Comparison of ENCODE assay signal across 22 cellular contexts in genomic region chr1:236072001-236072400, GRCh38.
"Had no signal": no experiment of that assay in that cellular context is flagged by ENCODE, and none has a peak within 500 bp of the region (broad histone marks: within the 10 kb centered on the region; RNA-seq: fewer than 3 reads in every experiment).

No MANE protein-coding gene starts in this region.

- H3K4me3 Mint-ChIP-seq: effector memory CD8-positive, alpha-beta T cell; natural killer cell; neural crest cell; stimulated activated memory B cell treated with anti-CD40 and anti-IgM and Interleukin-4, amounts not matched to agents 10 μg/mL and 1 μg/mL and 100 μg/mL, for 72 hours; stimulated activated naive CD8-positive, alpha-beta T cell treated with anti-CD3 and anti-CD28 coated beads, Interleukin-15, Interleukin-2, amounts not matched to agents 100 ng/mL and 50 ng/mL, for 24 hours had no signal

- H3K36me3 ChIP-seq: esophagus muscularis mucosa, gastrocnemius medialis, heart right ventricle, spleen, tibial nerve, upper lobe of right lung, vagina had no signal

- H3K27ac Mint-ChIP-seq: effector memory CD8-positive, alpha-beta T cell; natural killer cell; stimulated activated memory B cell treated with anti-CD40 and anti-IgM and Interleukin-4, amounts not matched to agents 10 μg/mL and 1 μg/mL and 100 μg/mL, for 72 hours; stimulated activated naive CD8-positive, alpha-beta T cell treated with anti-CD3 and anti-CD28 coated beads, Interleukin-15, Interleukin-2, amounts not matched to agents 100 ng/mL and 50 ng/mL, for 24 hours had no signal

- ATAC-seq: effector memory CD8-positive, alpha-beta T cell; gastrocnemius medialis; heart right ventricle; left lobe of liver; natural killer cell; sciatic nerve; stimulated activated memory B cell treated with anti-CD40 and anti-IgM and Interleukin-4, amounts not matched to agents 10 μg/mL and 1 μg/mL and 100 μg/mL, for 72 hours; upper lobe of right lung had no signal

- H3K9me3 Mint-ChIP-seq: effector memory CD8-positive, alpha-beta T cell; natural killer cell; stimulated activated naive CD8-positive, alpha-beta T cell treated with anti-CD3 and anti-CD28 coated beads, Interleukin-15, Interleukin-2, amounts not matched to agents 100 ng/mL and 50 ng/mL, for 24 hours had no signal

- H3K4me1 ChIP-seq: gastrocnemius medialis, upper lobe of right lung, vagina had no signal

- H3K4me3 ChIP-seq: esophagus muscularis mucosa, gastrocnemius medialis, heart right ventricle, spleen, tibial nerve, upper lobe of right lung, vagina had no signal

- H3K27ac ChIP-seq: epithelial cell of prostate, esophagus muscularis mucosa, gastrocnemius medialis, heart right ventricle, spleen, tibial nerve, upper lobe of right lung, vagina had no signal

- DNase-seq: effector memory CD8-positive, alpha-beta T cell; gastrocnemius medialis; heart right ventricle; hypothalamus; kidney glomerular epithelial cell; mammary epithelial cell; natural killer cell; posterior cingulate gyrus; spleen; stimulated activated CD4-positive, alpha-beta T cell treated with anti-CD3 and anti-CD28 coated beads, Interleukin-15, amount 100 ng/mL, for 24 hours; stimulated activated CD4-positive, alpha-beta T cell treated with anti-CD3 and anti-CD28 coated beads, Interleukin-1b, Interleukin-23, amount 100 ng/mL, for 48 hours; stimulated activated CD4-positive, alpha-beta T cell treated with anti-CD3 and anti-CD28 coated beads, Interleukin-4, amount 100 ng/mL, for 24 hours; upper lobe of right lung had no signal

- H3K27me3 ChIP-seq: esophagus muscularis mucosa, gastrocnemius medialis, heart right ventricle, spleen, tibial nerve, upper lobe of right lung, vagina had no signal

- H3K36me3 Mint-ChIP-seq: natural killer cell; stimulated activated memory B cell treated with anti-CD40 and anti-IgM and Interleukin-4, amounts not matched to agents 10 μg/mL and 1 μg/mL and 100 μg/mL, for 72 hours had no signal
